Comparison of ENCODE assay signal across 8 cellular contexts in the genomic region with DNA sequence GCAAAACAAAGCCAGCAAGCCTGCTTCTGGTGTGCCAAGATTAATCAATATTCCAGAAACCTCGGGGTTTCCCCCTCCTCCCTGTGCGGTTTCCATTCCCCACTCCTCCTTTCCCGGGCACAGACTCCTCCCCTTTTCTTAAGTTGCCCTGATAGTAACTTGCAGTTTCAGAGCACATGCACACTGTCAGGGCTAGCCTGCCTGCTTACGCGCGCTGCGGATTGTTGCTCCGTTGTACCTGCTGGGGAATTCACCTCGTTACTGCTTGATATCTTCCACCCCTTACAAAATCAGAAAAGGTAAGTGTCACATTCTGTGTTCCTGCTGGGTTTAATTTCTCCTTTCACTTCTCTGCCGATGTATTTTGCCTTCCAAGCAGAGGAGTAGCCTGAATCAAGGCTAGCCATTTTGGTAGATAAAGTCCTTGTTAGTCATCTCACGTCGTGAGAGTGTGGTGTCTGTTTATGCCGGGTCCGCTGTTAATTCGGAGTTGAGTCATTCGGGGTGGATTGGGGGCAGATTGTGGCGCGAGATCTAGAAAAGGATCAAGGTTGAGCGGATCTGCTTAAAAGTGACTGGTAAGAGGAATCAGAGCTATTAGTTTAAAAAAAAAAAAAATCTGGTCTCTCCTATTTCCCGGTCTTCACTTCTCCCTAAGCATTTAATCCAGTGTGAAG.
DNase-seq lines count a peak whose midpoint lies in the region; ATAC-seq lines count a peak whose summit lies in the region.

A gene (plus strand): TSS at position 170 of the 677 bp plus-strand sequence. CDS start 1,818 bp downstream, outside the sequence.

- DNase-seq in GM03348 (ENCODE audit: low spot score) (peak; percentile 75), HS-5 (ENCODE audit: low read depth) (peak; percentile 75), medulla oblongata (ENCODE audit: extremely low spot score) (peak; percentile 92), germinal center (ENCODE audit: low spot score) (no peak)
- DNase-seq in T-helper 2 cell treated with Interferon-gamma antibody and Interleukin-4, amounts not matched to agents 5 μg/mL and 100 μg/mL, for 36 hours (ENCODE audit: low spot score) = peak; percentile 63
- DNase-seq in effector memory CD8-positive, alpha-beta T cell = no peak
- DNase-seq in stimulated activated CD4-positive, alpha-beta T cell treated with anti-CD3 and anti-CD28 coated beads, TNF-alpha, amount 100 ng/mL, for 48 hours (ENCODE audit: low read depth in 3 of 3) = peak; percentile 24 to 58 (median 38)

- H3K27me3 Mint-ChIP-seq in T-helper 2 cell treated with Interferon-gamma antibody and Interleukin-4, amounts not matched to agents 5 μg/mL and 100 μg/mL, for 36 hours (ENCODE audit: low read depth) = peaks cover 59% of the 10 kb centered on the region
- H3K27me3 Mint-ChIP-seq in effector memory CD8-positive, alpha-beta T cell = peaks cover 48 to 61% of the 10 kb centered on the region in 2 donors

- peak within 1 kb of the TSS; percentile 62 for H3K4me3 Mint-ChIP-seq in T-helper 2 cell treated with Interferon-gamma antibody and Interleukin-4, amounts not matched to agents 5 μg/mL and 100 μg/mL, for 36 hours
- H3K4me3 Mint-ChIP-seq in effector memory CD8-positive, alpha-beta T cell = peak within 1 kb of the TSS; percentile 30 to 45

- no peaks in the 10 kb centered on the region for H3K9me3 Mint-ChIP-seq in T-helper 2 cell treated with Interferon-gamma antibody and Interleukin-4, amounts not matched to agents 5 μg/mL and 100 μg/mL, for 36 hours
- no peaks in the 10 kb centered on the region for H3K9me3 Mint-ChIP-seq in effector memory CD8-positive, alpha-beta T cell

- peak; percentile 89 for ATAC-seq in GM21515 (IDR thresholded peaks at IDR 0.05; ENCODE audit: unreplicated experiment)
- ATAC-seq in effector memory CD8-positive, alpha-beta T cell (replicated peaks) = no peak

- H3K36me3 Mint-ChIP-seq in T-helper 2 cell treated with Interferon-gamma antibody and Interleukin-4, amounts not matched to agents 5 μg/mL and 100 μg/mL, for 36 hours (ENCODE audit: low read depth) = no peaks in the 10 kb centered on the region
- H3K36me3 Mint-ChIP-seq in effector memory CD8-positive, alpha-beta T cell (ENCODE audit: insufficient read depth) = peaks cover 6% of the 10 kb centered on the region

- H3K27ac Mint-ChIP-seq in T-helper 2 cell treated with Interferon-gamma antibody and Interleukin-4, amounts not matched to agents 5 μg/mL and 100 μg/mL, for 36 hours = no peak within 1 kb of the TSS
- H3K27ac Mint-ChIP-seq in effector memory CD8-positive, alpha-beta T cell = no peak within 1 kb of the TSS

- peaks cover 15% of the 10 kb centered on the region for H3K4me1 Mint-ChIP-seq in T-helper 2 cell treated with Interferon-gamma antibody and Interleukin-4, amounts not matched to agents 5 μg/mL and 100 μg/mL, for 36 hours (ENCODE audit: low read depth)
- H3K4me1 Mint-ChIP-seq in effector memory CD8-positive, alpha-beta T cell (ENCODE audit: low read depth in 2 of 2) = peaks cover 7 to 10% of the 10 kb centered on the region in 2 donors

Comparison
In these comparisons a context has a peak if more than half of its experiments do, and no peak if none do; other contexts are left out.
1. DNase-seq: peak in GM03348 (single experiment), HS-5 (single experiment), T-helper 2 cell treated with Interferon-gamma antibody and Interleukin-4, amounts not matched to agents 5 μg/mL and 100 μg/mL, for 36 hours (single experiment), medulla oblongata (single experiment) and stimulated activated CD4-positive, alpha-beta T cell treated with anti-CD3 and anti-CD28 coated beads, TNF-alpha, amount 100 ng/mL, for 48 hours (3 of 3); none in effector memory CD8-positive, alpha-beta T cell (0 of 3) and germinal center (single experiment).